8 cellular contexts compared by ENCODE assay signal in the genomic region with DNA sequence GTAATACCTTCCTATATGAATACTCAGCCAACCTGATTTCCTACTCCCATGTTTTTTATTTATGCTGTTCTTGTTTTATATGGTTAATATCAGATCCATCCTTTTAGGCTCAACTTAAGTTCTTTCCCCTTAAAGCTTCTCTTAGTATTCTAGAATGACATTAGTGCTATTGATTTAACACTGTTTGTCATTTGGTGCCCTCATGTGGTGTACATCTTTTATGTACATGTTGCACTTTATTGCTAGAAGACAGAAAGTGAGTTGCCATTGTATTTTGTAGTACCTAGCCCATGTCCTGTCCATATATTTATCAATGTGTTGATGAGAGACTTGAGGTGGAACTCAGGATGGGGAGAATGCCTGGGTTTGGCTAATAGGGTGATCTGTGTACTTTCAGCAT. TPM values are rescaled to one million over a fixed set of nuclear protein-coding genes. Genes with fewer than 3 reads are reported as not detected.
DNase-seq lines count a peak whose midpoint lies in the region; ATAC-seq and TF ChIP-seq lines count a peak whose summit lies in the region.

No MANE protein-coding gene starts in this region.

- no peak overlapping the region for H3K4me3 ChIP-seq in CD8-positive, alpha-beta memory T cell (ENCODE audit: low read length)
- no peak overlapping the region for H3K4me3 ChIP-seq in right lobe of liver

- TF ChIP-seq POLR2A in right lobe of liver (IDR thresholded peaks at IDR 0.05), result no peak

- H3K36me3 ChIP-seq in CD8-positive, alpha-beta memory T cell (ENCODE audit: insufficient read depth, low read length), result peaks cover 13% of the 10 kb centered on the region
- peaks cover 0 to 16% (median 4%) of the 10 kb centered on the region in 4 donors for H3K36me3 ChIP-seq in right lobe of liver

- ATAC-seq in activated B cell treated with CpG ODN at 0.5 μM for 24 hours (ENCODE audit: low read depth) (no peak), right lobe of liver (no peak), HG03196 (IDR thresholded peaks at IDR 0.05; ENCODE audit: unreplicated experiment) (no peak), HG03439 (IDR thresholded peaks at IDR 0.05; ENCODE audit: unreplicated experiment) (no peak), GM21390 (IDR thresholded peaks at IDR 0.05; ENCODE audit: unreplicated experiment) (no peak)

- intact Hi-C loops in activated B cell treated with CpG ODN at 0.5 μM for 24 hours (cut with micrococcal nuclease) (loop anchor here (5.0 kb wide), 2 partner anchors 195 to 335 kb away; a partner anchor contains a TSS), right lobe of liver (cut with DNase I) (no loop called here)

- peak overlapping the region in 7 of 8 donors; percentile 34 to 96 (median 70) for H3K27ac Mint-ChIP-seq in CD8-positive, alpha-beta memory T cell
- peak overlapping the region; percentile 96 for H3K27ac Mint-ChIP-seq in activated B cell treated with CpG ODN at 0.5 μM for 24 hours

- CTCF ChIA-PET in CD8-positive, alpha-beta memory T cell (lab: Charles Lee), result interaction anchor here (0.9 to 5.1 kb wide), 15 partner anchors 19 to 282 kb away, joined by 3 to 42 read pairs (median 4); a partner anchor contains a TSS
- CTCF ChIA-PET in activated B cell treated with CpG ODN at 0.5 μM for 24 hours (lab: Charles Lee), result interaction anchor here (0.7 to 4.4 kb wide), 17 partner anchors 25 to 705 kb away, joined by 3 to 34 read pairs (median 3); a partner anchor contains a TSS

- H3K9me3 Mint-ChIP-seq in CD8-positive, alpha-beta memory T cell, result no peaks in the 10 kb centered on the region
- H3K9me3 Mint-ChIP-seq in activated B cell treated with CpG ODN at 0.5 μM for 24 hours, result no peaks in the 10 kb centered on the region

- POLR2A ChIA-PET in CD8-positive, alpha-beta memory T cell (lab: Charles Lee), result interaction anchor here (0.8 to 1.7 kb wide), 3 partner anchors 49 to 78 kb away, joined by 3 to 5 read pairs (median 3); a partner anchor contains a TSS
- POLR2A ChIA-PET in activated B cell treated with CpG ODN at 0.5 μM for 24 hours (lab: Charles Lee), result interaction anchor here (0.7 to 8.8 kb wide), 10 partner anchors 24 to 354 kb away, joined by 3 to 63 read pairs (median 7); a partner anchor contains a TSS

- H3K9me3 ChIP-seq in CD8-positive, alpha-beta memory T cell (ENCODE audit: low read length), result no peaks in the 10 kb centered on the region
- no peaks in the 10 kb centered on the region for H3K9me3 ChIP-seq in right lobe of liver

- peaks cover 30 to 40% (median 38%) of the 10 kb centered on the region in 3 donors for H3K4me1 Mint-ChIP-seq in CD8-positive, alpha-beta memory T cell
- H3K4me1 Mint-ChIP-seq in activated B cell treated with CpG ODN at 0.5 μM for 24 hours, result peaks cover 41% of the 10 kb centered on the region

- H3K36me3 Mint-ChIP-seq in CD8-positive, alpha-beta memory T cell, result peaks cover 3 to 46% (median 5%) of the 10 kb centered on the region in 3 donors
- peaks cover 49% of the 10 kb centered on the region for H3K36me3 Mint-ChIP-seq in activated B cell treated with CpG ODN at 0.5 μM for 24 hours (ENCODE audit: low read depth)

- TF ChIP-seq CTCF in activated B cell treated with CpG ODN at 0.5 μM for 24 hours (IDR thresholded peaks at IDR 0.05) (no peak), right lobe of liver (IDR thresholded peaks at IDR 0.05) (peak in 3 of 4 donors; percentile 40 to 49 (median 41))

- H3K27me3 ChIP-seq in CD8-positive, alpha-beta memory T cell (ENCODE audit: insufficient read depth, low read length, poor library complexity, severe bottlenecking), result peaks cover 4% of the 10 kb centered on the region
- no peaks in the 10 kb centered on the region for H3K27me3 ChIP-seq in right lobe of liver

- peak in 1 of 5 donors; percentile 36 for DNase-seq in CD8-positive, alpha-beta memory T cell
- peak; percentile 47 for DNase-seq in HuH-7 (ENCODE audit: low spot score)
- no peak for DNase-seq in activated B cell treated with CpG ODN at 0.5 μM for 24 hours
- no peak for DNase-seq in right lobe of liver
- DNase-seq in midbrain (lab: John Stamatoyannopoulos, UW), result no peak

- peaks cover 0 to 3% of the 10 kb centered on the region in 2 donors for H3K27me3 Mint-ChIP-seq in CD8-positive, alpha-beta memory T cell
- H3K27me3 Mint-ChIP-seq in activated B cell treated with CpG ODN at 0.5 μM for 24 hours, result no peaks in the 10 kb centered on the region

- H3K4me3 Mint-ChIP-seq in CD8-positive, alpha-beta memory T cell, result peak overlapping the region; percentile 2 to 78 (median 53)
- peak overlapping the region; percentile 56 for H3K4me3 Mint-ChIP-seq in activated B cell treated with CpG ODN at 0.5 μM for 24 hours

- no peak overlapping the region for H3K27ac ChIP-seq in CD8-positive, alpha-beta memory T cell (ENCODE audit: low read depth, low read length)
- H3K27ac ChIP-seq in right lobe of liver, result no peak overlapping the region

- peaks cover 28% of the 10 kb centered on the region for H3K4me1 ChIP-seq in CD8-positive, alpha-beta memory T cell (ENCODE audit: insufficient read depth, low read length)
- H3K4me1 ChIP-seq in right lobe of liver, result peaks cover 0 to 19% (median 6%) of the 10 kb centered on the region in 4 donors

RNA-seq across cellular contexts. Expression of a gene that starts 2.5 kb away (rescaled TPM):
- 10 to 100 TPM; 81.0 to 82.1 TPM for total RNA-seq in CD8-positive, alpha-beta memory T cell
- 26.0 TPM for polyA plus RNA-seq in CD8-positive, alpha-beta memory T cell
- total RNA-seq in activated B cell treated with CpG ODN at 0.5 μM for 24 hours, result 49.4 and 53.1 TPM in 2 replicates
- 10 to 100 TPM; 12.3 to 20.3 (median 15.2) TPM for total RNA-seq in right lobe of liver

RNA-seq across cellular contexts. Expression of a gene that starts 2.7 kb away (rescaled TPM):
- total RNA-seq in CD8-positive, alpha-beta memory T cell, result 100 to 1,000 TPM; 219 to 225 TPM
- polyA plus RNA-seq in CD8-positive, alpha-beta memory T cell, result 95.8 TPM
- total RNA-seq in activated B cell treated with CpG ODN at 0.5 μM for 24 hours (167 and 177 TPM in 2 replicates), right lobe of liver (100 to 1,000 TPM in 1 of 6 experiments, 10 to 100 TPM in 5; 64.6 to 109 (median 80.4) TPM)

RNA-seq across cellular contexts. Expression of a gene that starts 6.2 kb away (rescaled TPM):
- under 1 TPM; 0.51 to 0.83 TPM for total RNA-seq in CD8-positive, alpha-beta memory T cell
- not detected for polyA plus RNA-seq in CD8-positive, alpha-beta memory T cell
- 0.51 and 0.73 TPM in 2 replicates for total RNA-seq in activated B cell treated with CpG ODN at 0.5 μM for 24 hours
- not detected for total RNA-seq in right lobe of liver

RNA-seq across cellular contexts. Expression of a gene that starts 18.0 kb away (rescaled TPM):
- under 1 TPM; 0.37 to 0.60 TPM for total RNA-seq in CD8-positive, alpha-beta memory T cell
- not detected for polyA plus RNA-seq in CD8-positive, alpha-beta memory T cell
- total RNA-seq in activated B cell treated with CpG ODN at 0.5 μM for 24 hours (not detected in 2 replicates), right lobe of liver (not detected)

RNA-seq across cellular contexts. Expression of a gene that starts 21.5 kb away (rescaled TPM):
- 1 to 10 TPM in 1 of 2 experiments, under 1 TPM in 1; 0.77 to 1.2 TPM for total RNA-seq in CD8-positive, alpha-beta memory T cell
- polyA plus RNA-seq in CD8-positive, alpha-beta memory T cell, result 0.08 TPM
- total RNA-seq in activated B cell treated with CpG ODN at 0.5 μM for 24 hours (1.4 and 2.3 TPM in 2 replicates), right lobe of liver (1 to 10 TPM in 5 of 6 experiments, under 1 TPM in 1; 0.92 to 3.3 (median 1.8) TPM)
